In genomic region chr2:146193619-146194018, GRCh38 we compare ENCODE assay signal across 34 cellular contexts.
"Had no signal": no experiment of that assay in that cellular context is flagged by ENCODE, and none has a peak within 500 bp of the region (broad histone marks: within the 10 kb centered on the region; RNA-seq: fewer than 3 reads in every experiment).

No MANE protein-coding gene starts in this region.

- H3K9me3 ChIP-seq: MG63 had no signal

- DNase-seq: Karpas-422, Kasumi-1, MG63, MM.1S, MV-4-11, NCI-H1048, NCI-H1092, NCI-H1092 treated with DMSO at 0.1 percent for 48 hours, NCI-H1105, NCI-H1105 treated with DMSO at 0.1 percent for 48 hours, NCI-H1417, NCI-H1417 treated with DMSO at 0.1 percent for 48 hours, NCI-H1436, NCI-H1436 treated with DMSO at 0.1 percent for 48 hours, NCI-H146, NCI-H1694, NCI-H1694 treated with DMSO at 0.1 percent for 48 hours, NCI-H187, NCI-H187 treated with DMSO at 0.1 percent for 48 hours, NCI-H1930, NCI-H2029, NCI-H2029 treated with DMSO at 0.1 percent for 48 hours, NCI-H2081, NCI-H2081 treated with DMSO at 0.1 percent for 48 hours, NCI-H2107, NCI-H2171, NCI-H2171 treated with DMSO at 0.1 percent for 48 hours, NCI-H2227 treated with DMSO at 0.1 percent for 48 hours, NCI-H226, NCI-H345, NCI-H446, NCI-H446 treated with DMSO at 0.1 percent for 48 hours, NCI-H510A, NCI-H510A treated with DMSO at 0.1 percent for 48 hours had no signal

- H3K4me3 ChIP-seq: MG63 had no signal

- H3K27me3 ChIP-seq: MG63 had no signal

- H3K36me3 ChIP-seq: MG63 had no signal
